Comparison of ENCODE assay signal across 21 cellular contexts in the genomic region with DNA sequence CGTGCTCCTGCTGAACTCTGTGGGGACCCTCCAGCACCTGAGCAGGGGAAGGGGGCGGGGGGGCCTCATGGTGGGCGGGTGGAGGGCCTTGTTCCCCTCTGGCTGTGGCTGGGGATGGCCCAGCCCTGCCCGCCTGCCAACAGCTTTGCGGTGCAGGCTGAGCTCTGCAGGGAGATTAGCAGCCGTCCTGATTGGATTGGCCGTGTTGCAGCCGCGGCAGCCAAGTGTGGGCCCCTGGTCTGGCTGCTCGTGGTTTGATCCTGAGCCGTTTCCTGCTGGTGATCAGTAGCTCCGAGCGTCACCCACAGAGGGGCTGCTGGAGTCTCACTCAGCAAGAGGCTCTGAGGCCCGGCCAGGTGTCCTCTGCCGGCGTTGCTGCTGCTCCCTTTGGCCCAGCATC. TPM values are rescaled to one million over a fixed set of nuclear protein-coding genes. Genes with fewer than 3 reads are reported as not detected.
DNase-seq lines count a peak whose midpoint lies in the region; ATAC-seq and TF ChIP-seq lines count a peak whose summit lies in the region.
"Had no signal": no experiment of that assay in that cellular context is flagged by ENCODE, and none has a peak within 500 bp of the region (broad histone marks: within the 10 kb centered on the region; RNA-seq: fewer than 3 reads in every experiment).

No MANE protein-coding gene starts in this region.

- H3K9me3 Mint-ChIP-seq in GM23338: no peaks in the 10 kb centered on the region
- no peaks in the 10 kb centered on the region for H3K9me3 Mint-ChIP-seq in activated CD8-positive, alpha-beta memory T cell treated with anti-CD3 and anti-CD28 coated beads, Interleukin-2, amount 10 ng/mL, durations not matched to agents 7 days and 5 days (ENCODE audit: low read depth)
- H3K9me3 Mint-ChIP-seq: dendritic cell treated with granulocyte-macrophage colony-stimulating factor and Interleukin-4, amounts not matched to agents 40 ng/mL and 50 ng/mL, for 4 days; natural killer cell had no signal

- H3K4me3 ChIP-seq in BE2C (ENCODE audit: low read depth, low read length) (no peak overlapping the region), GM23338 (no peak overlapping the region), WERI-Rb-1 (ENCODE audit: low read depth, low read length) (peak overlapping the region; percentile 18; the same call in 1 of the 2 replicates), osteoblast (ENCODE audit: insufficient read depth, low read length) (no peak overlapping the region)
- H3K4me3 ChIP-seq: breast epithelium, left lung, pancreas, SJSA1 had no signal

- H3K36me3 ChIP-seq in BE2C (peaks cover 6% of the 10 kb centered on the region; the same call in 1 of the 2 replicates), GM23338 (ENCODE audit: insufficient read depth) (no peaks in the 10 kb centered on the region), WERI-Rb-1 (peaks cover 74% of the 10 kb centered on the region), osteoblast (ENCODE audit: insufficient read depth, low read length) (no peaks in the 10 kb centered on the region)
- H3K36me3 ChIP-seq: breast epithelium, pancreas had no signal

- H3K4me3 Mint-ChIP-seq in GM23338: no peak overlapping the region
- no peak overlapping the region for H3K4me3 Mint-ChIP-seq in activated CD8-positive, alpha-beta memory T cell treated with anti-CD3 and anti-CD28 coated beads, Interleukin-2, amount 10 ng/mL, durations not matched to agents 7 days and 5 days
- H3K4me3 Mint-ChIP-seq: dendritic cell treated with granulocyte-macrophage colony-stimulating factor and Interleukin-4, amounts not matched to agents 40 ng/mL and 50 ng/mL, for 4 days; natural killer cell; T-helper 17 cell had no signal

- no peak overlapping the region for H3K27ac Mint-ChIP-seq in GM23338
- no peak overlapping the region for H3K27ac Mint-ChIP-seq in activated CD8-positive, alpha-beta memory T cell treated with anti-CD3 and anti-CD28 coated beads, Interleukin-2, amount 10 ng/mL, durations not matched to agents 7 days and 5 days
- H3K27ac Mint-ChIP-seq: dendritic cell treated with granulocyte-macrophage colony-stimulating factor and Interleukin-4, amounts not matched to agents 40 ng/mL and 50 ng/mL, for 4 days; natural killer cell; T-helper 17 cell had no signal

- no peaks in the 10 kb centered on the region for H3F3A ChIP-seq in GM23338 (replicated peaks; ENCODE audit: low read depth)

- no peak overlapping the region for H3K4me2 ChIP-seq in GM23338
- H3K4me2 ChIP-seq in osteoblast (ENCODE audit: insufficient read depth, low read length): no peak overlapping the region

- H3K4me1 Mint-ChIP-seq in GM23338: peaks cover 12% of the 10 kb centered on the region; the same call in 2 of the 3 replicates
- H3K4me1 Mint-ChIP-seq in activated CD8-positive, alpha-beta memory T cell treated with anti-CD3 and anti-CD28 coated beads, Interleukin-2, amount 10 ng/mL, durations not matched to agents 7 days and 5 days: peaks cover 2% of the 10 kb centered on the region
- H3K4me1 Mint-ChIP-seq: natural killer cell had no signal

- ATAC-seq in GM23338: peak; percentile 10; the same call in 2 of the 3 replicates
- no peak for ATAC-seq in activated CD8-positive, alpha-beta memory T cell treated with anti-CD3 and anti-CD28 coated beads, Interleukin-2, amount 10 ng/mL, durations not matched to agents 7 days and 5 days
- ATAC-seq: left lung, natural killer cell, Panc1, pancreas, T-helper 17 cell had no signal

- H3K9me3 ChIP-seq in BE2C (no peaks in the 10 kb centered on the region), WERI-Rb-1 (ENCODE audit: severe bottlenecking) (no peaks in the 10 kb centered on the region), osteoblast (ENCODE audit: low read depth, low read length) (no peaks in the 10 kb centered on the region)
- H3K9me3 ChIP-seq: breast epithelium, left lung, pancreas, SJSA1 had no signal

- H2AFZ ChIP-seq in GM23338 (no peak overlapping the region), osteoblast (ENCODE audit: low read length) (no peak overlapping the region)

- H3K27me3 ChIP-seq in BE2C (no peaks in the 10 kb centered on the region), GM23338 (ENCODE audit: insufficient read depth) (no peaks in the 10 kb centered on the region), WERI-Rb-1 (ENCODE audit: insufficient read depth, low read depth, severe bottlenecking) (no peaks in the 10 kb centered on the region), layer of hippocampus (ENCODE audit: control insufficient read depth, insufficient read depth, low read length) (no peaks in the 10 kb centered on the region), osteoblast (ENCODE audit: insufficient read depth, low read length) (no peaks in the 10 kb centered on the region)
- H3K27me3 ChIP-seq: breast epithelium, left lung, pancreas, SJSA1 had no signal

- TF ChIP-seq CTCF in BE2C (IDR thresholded peaks at IDR 0.05; ENCODE audit: low read depth, low read length) (no peak), GM23338 (conservative IDR thresholded peaks at IDR 0.05; ENCODE audit: low read depth in 2 of 2) (no peak), WERI-Rb-1 (IDR thresholded peaks at IDR 0.05; ENCODE audit: low read depth, low read length) (no peak), osteoblast (IDR thresholded peaks at IDR 0.05; ENCODE audit: extremely low read depth, low read depth, low read length) (no peak)

- no peak overlapping the region for H3K27ac ChIP-seq in GM23338 (ENCODE audit: low read depth)
- peak overlapping the region; percentile 91 for H3K27ac ChIP-seq in WERI-Rb-1
- H3K27ac ChIP-seq in layer of hippocampus (ENCODE audit: low read depth, low read length): peak overlapping the region; percentile 38
- H3K27ac ChIP-seq in osteoblast (ENCODE audit: low read depth, low read length): no peak overlapping the region
- H3K27ac ChIP-seq: breast epithelium, left lung, pancreas, SJSA1 had no signal

- CTCF ChIA-PET in activated CD8-positive, alpha-beta memory T cell treated with anti-CD3 and anti-CD28 coated beads, Interleukin-2, amount 10 ng/mL, durations not matched to agents 7 days and 5 days (lab: Charles Lee): no interaction called here

- no peaks in the 10 kb centered on the region for H3K36me3 Mint-ChIP-seq in GM23338 (ENCODE audit: low read depth)
- no peaks in the 10 kb centered on the region for H3K36me3 Mint-ChIP-seq in activated CD8-positive, alpha-beta memory T cell treated with anti-CD3 and anti-CD28 coated beads, Interleukin-2, amount 10 ng/mL, durations not matched to agents 7 days and 5 days
- H3K36me3 Mint-ChIP-seq: natural killer cell had no signal

- H3K79me2 ChIP-seq in GM23338 (replicated peaks; ENCODE audit: insufficient read depth) (no peaks in the 10 kb centered on the region), osteoblast (ENCODE audit: insufficient read depth, low read length) (peaks cover 6% of the 10 kb centered on the region)

- H3K27me3 Mint-ChIP-seq in GM23338 (ENCODE audit: insufficient read depth, low read depth, poor library complexity): peaks cover 3% of the 10 kb centered on the region
- no peaks in the 10 kb centered on the region for H3K27me3 Mint-ChIP-seq in activated CD8-positive, alpha-beta memory T cell treated with anti-CD3 and anti-CD28 coated beads, Interleukin-2, amount 10 ng/mL, durations not matched to agents 7 days and 5 days
- H3K27me3 Mint-ChIP-seq: dendritic cell treated with granulocyte-macrophage colony-stimulating factor and Interleukin-4, amounts not matched to agents 40 ng/mL and 50 ng/mL, for 4 days; T-helper 17 cell had no signal

- DNase-seq in BE2C (peak; percentile 76), GM23338 (ENCODE audit: low spot score) (no peak), WERI-Rb-1 (peak; percentile 97), osteoblast (ENCODE audit: insufficient read length, low spot score, missing footprints) (no peak), NCI-H2196 treated with DMSO at 0.1 percent for 48 hours (lab: John Stamatoyannopoulos, UW; ENCODE audit: unreplicated experiment) (no peak), activated gamma-delta T cell (lab: John Stamatoyannopoulos, UW) (no peak)
- no peak for DNase-seq in activated CD8-positive, alpha-beta memory T cell treated with anti-CD3 and anti-CD28 coated beads, Interleukin-2, amount 10 ng/mL, durations not matched to agents 7 days and 5 days
- DNase-seq: ACHN; activated CD4-positive, alpha-beta T cell treated with anti-CD3 and anti-CD28 coated beads, Interleukin-2, amount 50 U/mL, for 4 hours; activated effector memory CD4-positive, alpha-beta T cell treated with anti-CD3 and anti-CD28 coated beads, Interleukin-2, amount 50 U/mL, for 16 hours; activated T-cell treated with anti-CD3 and anti-CD28 coated beads for 4 hours; left lung; natural killer cell; NCI-H1436; pancreas; T-helper 17 cell had no signal

- H3K9me2 ChIP-seq in GM23338 (ENCODE audit: insufficient read depth): no peaks in the 10 kb centered on the region

- H3K4me1 ChIP-seq in BE2C: peaks cover 19% of the 10 kb centered on the region
- no peaks in the 10 kb centered on the region for H3K4me1 ChIP-seq in GM23338 (ENCODE audit: insufficient read depth)
- peaks cover 22% of the 10 kb centered on the region for H3K4me1 ChIP-seq in osteoblast (ENCODE audit: insufficient read depth, low read length)

- no peaks in the 10 kb centered on the region for H4K20me1 ChIP-seq in GM23338 (replicated peaks; ENCODE audit: insufficient read depth)
- H4K20me1 ChIP-seq in osteoblast (ENCODE audit: insufficient read depth, low read length): peaks cover 9% of the 10 kb centered on the region

TF ChIP-seq in GM23338, 12 proteins besides CTCF, POLR2A, EP300 and RAD21 (continues in another document):
- TF ChIP-seq EZH2 (IDR thresholded peaks at IDR 0.05; ENCODE audit: low read depth, unreplicated experiment) (no peak), ZNF331 (CRISPR knock-in tag; IDR thresholded peaks at IDR 0.05; ENCODE audit: low read depth) (no peak)
- TF ChIP-seq, protein P1, sequence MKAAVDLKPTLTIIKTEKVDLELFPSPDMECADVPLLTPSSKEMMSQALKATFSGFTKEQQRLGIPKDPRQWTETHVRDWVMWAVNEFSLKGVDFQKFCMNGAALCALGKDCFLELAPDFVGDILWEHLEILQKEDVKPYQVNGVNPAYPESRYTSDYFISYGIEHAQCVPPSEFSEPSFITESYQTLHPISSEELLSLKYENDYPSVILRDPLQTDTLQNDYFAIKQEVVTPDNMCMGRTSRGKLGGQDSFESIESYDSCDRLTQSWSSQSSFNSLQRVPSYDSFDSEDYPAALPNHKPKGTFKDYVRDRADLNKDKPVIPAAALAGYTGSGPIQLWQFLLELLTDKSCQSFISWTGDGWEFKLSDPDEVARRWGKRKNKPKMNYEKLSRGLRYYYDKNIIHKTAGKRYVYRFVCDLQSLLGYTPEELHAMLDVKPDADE (IDR thresholded peaks at IDR 0.05): no peak

RNA-seq across cellular contexts. Expression of a gene that starts 32.4 kb away (rescaled TPM):
- polyA plus RNA-seq in BE2C (2012; ENCODE audit: insufficient read depth, insufficient read length, low read depth): 54.3 TPM
- 16.7 and 22.7 TPM in 2 replicates for total RNA-seq in GM23338 (2014; rRNA removed; shearing (Covaris generic))
- 21.7 and 22.7 TPM in 2 replicates for polyA plus RNA-seq in GM23338 (2016; fragmentation: Nextera tagmentation; extraction: Ambion mirVana)
- 15.6 and 19.4 TPM in 2 replicates for total RNA-seq in osteoblast
- total RNA-seq in activated CD8-positive, alpha-beta memory T cell treated with anti-CD3 and anti-CD28 coated beads, Interleukin-2, amount 10 ng/mL, durations not matched to agents 7 days and 5 days: 1 to 10 TPM; 4.8 to 7.0 TPM

Comparison
In these comparisons a context has a peak if more than half of its experiments do, and no peak if none do; other contexts are left out.
1. DNase-seq: peak in BE2C (single experiment) and WERI-Rb-1 (single experiment); none in GM23338 (single experiment), osteoblast (single experiment), NCI-H2196 treated with DMSO at 0.1 percent for 48 hours (single experiment), activated CD8-positive, alpha-beta memory T cell treated with anti-CD3 and anti-CD28 coated beads, Interleukin-2, amount 10 ng/mL, durations not matched to agents 7 days and 5 days (single experiment) and activated gamma-delta T cell (single experiment).
2. H3K27ac ChIP-seq: peak in WERI-Rb-1 (single experiment) and layer of hippocampus (single experiment); none in GM23338 (single experiment) and osteoblast (single experiment).